Comparison of ENCODE assay signal across 8 cellular contexts in the genomic region with DNA sequence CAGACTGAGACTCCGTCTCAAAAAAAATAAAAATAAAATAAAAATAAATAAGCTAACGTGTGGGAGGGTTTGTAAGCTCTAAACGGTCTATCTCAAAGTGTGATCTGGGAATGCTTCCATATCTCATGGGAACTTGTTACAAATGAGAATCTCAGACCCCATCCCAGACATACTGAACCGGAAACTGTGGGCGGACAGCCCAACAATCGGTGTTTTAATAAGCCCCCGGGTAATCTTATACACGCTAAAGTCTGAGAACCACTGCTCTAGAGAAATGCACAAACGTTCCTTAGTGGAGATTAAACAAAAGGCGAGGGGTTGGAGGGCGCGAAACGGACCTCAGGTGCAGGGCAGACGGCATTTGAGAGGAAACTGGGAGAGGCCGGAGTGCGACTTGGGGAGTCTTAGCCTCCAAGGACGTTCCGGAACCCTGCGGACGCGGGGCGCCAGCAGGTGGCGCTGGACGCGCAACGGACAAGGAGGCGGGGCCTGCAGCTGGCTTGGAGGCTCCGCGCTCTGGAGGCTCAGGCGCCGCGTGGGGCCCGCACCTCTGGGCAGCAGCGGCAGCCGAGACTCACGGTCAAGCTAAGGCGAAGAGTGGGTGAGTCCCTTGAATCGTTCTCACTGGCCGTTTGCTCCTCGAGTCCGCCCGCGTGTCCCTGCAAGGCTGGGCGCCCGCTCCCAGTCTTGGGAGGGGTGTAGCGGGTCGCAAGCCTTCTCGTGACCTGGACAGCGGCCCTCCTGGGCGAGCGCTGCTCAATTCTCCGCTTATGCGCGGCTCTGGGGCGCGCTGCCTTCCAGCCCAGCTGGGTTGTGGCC. TPM values are rescaled to one million over a fixed set of nuclear protein-coding genes. Genes with fewer than 3 reads are reported as not detected.
DNase-seq lines count a peak whose midpoint lies in the region; ATAC-seq and TF ChIP-seq lines count a peak whose summit lies in the region.
"Not testable (repeated sequence)": the region's sequence is repeated elsewhere in the genome, so short reads cannot be mapped to it uniquely, and the experiment has no call there.

A gene (plus strand): TSS at position 527 of the 819 bp plus-strand sequence. CDS start 5,320 bp downstream, outside the sequence.

- H3K36me3 Mint-ChIP-seq in Caco-2 (ENCODE audit: insufficient read depth, unreplicated experiment); endothelial cell (ENCODE audit: low read depth, unreplicated experiment): not testable (repeated sequence)

- not testable (repeated sequence) for H3K36me3 ChIP-seq in Caco-2 (ENCODE audit: control insufficient read depth, insufficient read depth, low read length); NT2/D1 (ENCODE audit: insufficient read depth, insufficient read length, low read length)

- H3K27me3 ChIP-seq in Caco-2 (replicated peaks; ENCODE audit: control insufficient read depth, insufficient read depth, low read length); NT2/D1 (ENCODE audit: insufficient read depth, insufficient read length): not testable (repeated sequence)

- TF ChIP-seq CTCF in Caco-2 (IDR thresholded peaks at IDR 0.05; ENCODE audit: insufficient read depth in 1 of 2, low read depth in 1 of 2, low read length in 1 of 2, severe bottlenecking in 1 of 2, unreplicated experiment in 1 of 2) (peak; percentile 85 to 93), endothelial cell (IDR thresholded peaks at IDR 0.05; ENCODE audit: unreplicated experiment) (peak; percentile 90)

- peak within 1 kb of the TSS; percentile 70 for H3K9ac ChIP-seq in NT2/D1 (ENCODE audit: insufficient read length, low read depth)

- not testable (repeated sequence) for BruUV-seq in Caco-2 (replicated peaks; lab: Mats Ljungman, UMichigan)

- H3K4me1 ChIP-seq in Caco-2; NT2/D1 (ENCODE audit: insufficient read depth, insufficient read length): not testable (repeated sequence)

- H3K9me3 ChIP-seq in Caco-2; NT2/D1 (ENCODE audit: insufficient read depth, low read length): not testable (repeated sequence)

- H3K4me3 ChIP-seq in Caco-2 (ENCODE audit: low read depth, low read length): peak within 1 kb of the TSS; percentile 87
- H3K4me3 ChIP-seq in NT2/D1 (ENCODE audit: insufficient read length, low read depth): peak within 1 kb of the TSS; percentile 61

- DNase-seq in Caco-2 (peak; percentile 91 to 97), HS-27A (ENCODE audit: low read depth) (peak; percentile 49), NT2/D1 (ENCODE audit: low read depth, low spot score) (peak; percentile 92), endothelial cell (ENCODE audit: low spot score) (peak; percentile 98), mesenteric fat pad (ENCODE audit: low spot score) (peak; percentile 98)
- peak; percentile 87 for DNase-seq in activated CD8-positive, alpha-beta memory T cell treated with anti-CD3 and anti-CD28 coated beads, Interleukin-2, amount 50 U/mL, for 4 hours
- DNase-seq in stimulated activated CD8-positive, alpha-beta memory T cell treated with anti-CD3 and anti-CD28 coated beads, Interleukin-12 subunit alpha, Interleukin-12 subunit beta, amount 100 ng/mL, for 1 hour (ENCODE audit: low read depth): peak; percentile 73

- CTCF ChIA-PET in Caco-2 (lab: Charles Lee): interaction anchor here (0.7 to 1.7 kb wide), 5 partner anchors 57 to 301 kb away, joined by 3 to 10 read pairs (median 4); a partner anchor contains a TSS

- H3K4me3 Mint-ChIP-seq in Caco-2 (ENCODE audit: unreplicated experiment) (peak within 1 kb of the TSS; percentile 93), endothelial cell (ENCODE audit: unreplicated experiment) (peak within 1 kb of the TSS; percentile 88)

- not testable (repeated sequence) for H3K9me3 Mint-ChIP-seq in Caco-2 (ENCODE audit: unreplicated experiment); endothelial cell (ENCODE audit: unreplicated experiment)

- POLR2A ChIA-PET in Caco-2 (lab: Charles Lee): interaction anchor here (1.3 kb wide), 1 partner anchor 122 kb away, joined by 3 read pairs; no protein-coding TSS in a partner anchor

- peak within 1 kb of the TSS; percentile 89 for H3K27ac Mint-ChIP-seq in Caco-2 (ENCODE audit: unreplicated experiment)
- H3K27ac Mint-ChIP-seq in endothelial cell (ENCODE audit: unreplicated experiment): not testable (repeated sequence)

- H3K4me1 Mint-ChIP-seq in Caco-2 (ENCODE audit: low read depth, unreplicated experiment); endothelial cell (ENCODE audit: unreplicated experiment): not testable (repeated sequence)

- intact Hi-C loops in Caco-2 (cut with micrococcal nuclease; ENCODE audit: unreplicated experiment): loop anchor here (1.0 to 5.0 kb wide), 7 partner anchors 57 to 273 kb away; a partner anchor contains a TSS

- not testable (repeated sequence) for H3K27me3 Mint-ChIP-seq in Caco-2 (ENCODE audit: insufficient read depth, unreplicated experiment); endothelial cell (ENCODE audit: unreplicated experiment)

- ATAC-seq in GM21367 (IDR thresholded peaks at IDR 0.05; ENCODE audit: unreplicated experiment): peak; percentile 98

RNA-seq across cellular contexts. Expression of the gene that starts here (rescaled TPM):
- total RNA-seq in Caco-2 (2022): 30.2 and 33.6 TPM in 2 replicates
- total RNA-seq in endothelial cell (ENCODE audit: unreplicated experiment): 1.0 TPM
- total RNA-seq in mesenteric fat pad: 70.0 TPM

Comparison
In these comparisons a context has a peak if more than half of its experiments do, and no peak if none do; other contexts are left out.
1. Peak in every context shown above with its lines: DNase-seq, ATAC-seq and H3K4me3 ChIP-seq.
2. RNA of the gene that starts here (total RNA-seq): 70.0 TPM in mesenteric fat pad (single experiment) and 30.2 to 33.6 TPM in Caco-2; 1.0 TPM in endothelial cell (single experiment); every median in the first group is over 10 times any median in the second.